Comparison of ENCODE assay signal across 9 cellular contexts in the genomic region with DNA sequence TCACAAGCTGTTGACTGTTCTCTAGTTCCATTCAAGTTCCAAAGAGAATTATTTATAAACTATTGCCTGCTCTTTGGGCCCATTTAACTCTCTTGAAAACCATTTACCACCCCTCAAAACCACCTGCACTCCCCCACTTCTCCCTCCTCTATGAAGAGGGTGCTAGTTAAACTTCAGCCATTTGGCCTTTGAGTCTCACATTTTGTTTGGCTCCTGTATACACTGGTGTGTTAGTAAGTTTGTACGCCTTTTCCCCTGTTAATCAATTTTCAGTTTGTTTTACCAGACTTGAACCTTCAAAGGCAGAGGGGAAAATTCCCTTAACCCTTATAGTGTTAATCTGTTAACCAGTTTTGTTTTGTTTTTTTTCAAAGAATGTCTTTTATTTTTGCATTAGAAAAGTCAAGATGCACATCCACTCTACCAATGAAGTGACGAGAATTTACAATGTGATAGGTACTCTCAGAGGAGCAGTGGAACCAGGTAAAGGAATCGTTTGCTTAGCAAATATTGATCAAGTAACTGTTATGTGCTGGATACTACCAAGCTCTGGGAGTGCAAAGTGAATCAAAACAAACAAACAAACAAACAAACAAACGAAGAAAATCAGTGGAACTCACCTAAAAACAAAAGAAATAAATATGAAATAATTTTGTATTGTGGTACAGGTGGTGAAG. TPM values are rescaled to one million over a fixed set of nuclear protein-coding genes. Genes with fewer than 3 reads are reported as not detected.
"Had no signal": no experiment of that assay in that cellular context is flagged by ENCODE, and none has a peak within 500 bp of the region (broad histone marks: within the 10 kb centered on the region; RNA-seq: fewer than 3 reads in every experiment).

No MANE protein-coding gene starts in this region.

RNA-seq across cellular contexts. Expression of gene TRIM77, which starts 40.0 kb away (rescaled TPM):
- total RNA-seq: LHCN-M2, MCF 10A, NCI-H460, OCI-LY7, PC-9, Right ventricle myocardium inferior, RPMI7951, SJCRH30, SK-MEL-5 had no signal
